In the genomic region with DNA sequence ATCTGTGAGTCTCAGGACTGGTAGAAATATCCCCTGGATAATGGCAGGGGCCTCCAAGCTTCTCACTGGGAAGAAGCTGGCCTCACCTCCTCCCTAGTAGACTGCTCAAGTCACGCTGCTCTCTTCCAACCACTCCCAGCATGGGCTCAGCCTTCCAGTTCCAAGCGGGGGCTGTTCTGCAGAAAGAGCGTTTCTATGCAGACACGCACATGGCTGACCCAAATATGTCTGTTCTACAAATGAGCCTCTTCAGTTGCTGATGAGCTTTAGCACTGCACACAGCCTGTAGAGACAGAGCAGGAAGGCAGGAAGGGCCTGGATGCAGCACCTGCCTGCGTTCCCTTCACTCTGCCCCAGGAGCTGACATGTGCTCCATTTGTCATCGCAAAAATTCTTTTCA, we compare ENCODE assay signal across 24 cellular contexts.
"Had no signal": no experiment of that assay in that cellular context is flagged by ENCODE, and none has a peak within 500 bp of the region (broad histone marks: within the 10 kb centered on the region; RNA-seq: fewer than 3 reads in every experiment).

No MANE protein-coding gene starts in this region.

- H3K36me3 ChIP-seq: heart right ventricle, left lung, lower lobe of right lung, tibial nerve had no signal

- H3K4me3 ChIP-seq: heart right ventricle, left lung, lower lobe of right lung, mucosa of descending colon, smooth muscle cell, tibial nerve had no signal

- ATAC-seq: activated CD8-positive, alpha-beta T cell treated with anti-CD3 and anti-CD28 coated beads for 36 hours; activated naive CD4-positive, alpha-beta T cell treated with anti-CD3 and anti-CD28 coated beads, Interleukin-2, amount 50 U/mL, for 72 hours; activated T-cell treated with anti-CD3 and anti-CD28 coated beads, Interleukin-2, amount 50 U/mL, for 4 hours; esophagus mucosa; left lung; lower lobe of right lung; mucosa of descending colon had no signal

- H3K27ac Mint-ChIP-seq: activated B cell treated with CpG ODN at 0.5 μM for 24 hours; activated CD8-positive, alpha-beta T cell treated with anti-CD3 and anti-CD28 coated beads for 36 hours; activated naive CD4-positive, alpha-beta T cell treated with anti-CD3 and anti-CD28 coated beads, Interleukin-2, amount 50 U/mL, for 72 hours; endodermal cell; nephron progenitor cell; progenitor cell of endocrine pancreas; T-helper 2 cell treated with Interferon-gamma antibody and Interleukin-4, amounts not matched to agents 5 μg/mL and 100 μg/mL, for 36 hours had no signal

- H3K9me3 ChIP-seq: lower lobe of right lung had no signal

- H3K27me3 ChIP-seq: left lung, tibial nerve had no signal

- H3K4me1 ChIP-seq: left lung, lower lobe of right lung, tibial nerve had no signal

- H3K4me3 Mint-ChIP-seq: activated B cell treated with CpG ODN at 0.5 μM for 24 hours; activated CD8-positive, alpha-beta T cell treated with anti-CD3 and anti-CD28 coated beads for 36 hours; activated T-cell treated with anti-CD3 and anti-CD28 coated beads, Interleukin-2, amount 50 U/mL, for 4 hours; endodermal cell; nephron progenitor cell; T-helper 2 cell treated with Interferon-gamma antibody and Interleukin-4, amounts not matched to agents 5 μg/mL and 100 μg/mL, for 36 hours had no signal

- H3K4me1 Mint-ChIP-seq: activated B cell treated with CpG ODN at 0.5 μM for 24 hours, endodermal cell, nephron progenitor cell had no signal

- DNase-seq: activated B cell treated with CpG ODN at 0.5 μM for 24 hours; activated CD4-positive, alpha-beta T cell treated with anti-CD3 and anti-CD28 coated beads, Interleukin-2, amount 50 U/mL, for 1 hour; activated CD8-positive, alpha-beta T cell treated with anti-CD3 and anti-CD28 coated beads for 36 hours; activated naive CD4-positive, alpha-beta T cell; activated T-cell treated with anti-CD3 and anti-CD28 coated beads, Interleukin-2, amount 50 U/mL, for 4 hours; cortex of kidney; endodermal cell; foreskin fibroblast; heart right ventricle; left lung; lower lobe of right lung; mesendoderm; mucosa of descending colon; nephron progenitor cell; stimulated activated CD4-positive, alpha-beta T cell treated with anti-CD3 and anti-CD28 coated beads, Interleukin-15, amount 100 ng/mL, for 24 hours; stimulated activated CD4-positive, alpha-beta T cell treated with anti-CD3 and anti-CD28 coated beads, Interleukin-2, amount 100 ng/mL, for 24 hours; stimulated activated naive CD4-positive, alpha-beta T cell; T-helper 1 cell had no signal

- H3K27ac ChIP-seq: heart right ventricle, left lung, lower lobe of right lung, tibial nerve had no signal
